In genomic region chr6:170158296-170159039, GRCh38 we compare ENCODE assay signal across 24 cellular contexts.
"Had no signal": no experiment of that assay in that cellular context is flagged by ENCODE, and none has a peak within 500 bp of the region (broad histone marks: within the 10 kb centered on the region; RNA-seq: fewer than 3 reads in every experiment).

No MANE protein-coding gene starts in this region.

- H2AFZ ChIP-seq: hepatocyte had no signal

- H3K4me3 ChIP-seq: colonic mucosa, dorsolateral prefrontal cortex, gastrocnemius medialis, hepatocyte, mucosa of descending colon, pancreas, psoas muscle, smooth muscle cell, tibial nerve had no signal

- H3K4me3 Mint-ChIP-seq: activated CD4-positive, alpha-beta T cell treated with anti-CD3 and anti-CD28 coated beads for 36 hours; activated CD8-positive, alpha-beta memory T cell treated with anti-CD3 and anti-CD28 coated beads, Interleukin-2, amount 10 ng/mL, durations not matched to agents 7 days and 5 days; activated CD8-positive, alpha-beta T cell treated with anti-CD3 and anti-CD28 coated beads, Interleukin-2, amount 10 ng/mL, durations not matched to agents 7 days and 5 days; nephron; T-helper 2 cell treated with Interferon-gamma antibody and Interleukin-4, amounts not matched to agents 5 μg/mL and 100 μg/mL, for 36 hours had no signal

- H3K4me2 ChIP-seq: hepatocyte, smooth muscle cell had no signal

- H3K36me3 Mint-ChIP-seq: activated CD8-positive, alpha-beta memory T cell treated with anti-CD3 and anti-CD28 coated beads, Interleukin-2, amount 10 ng/mL, durations not matched to agents 7 days and 5 days; activated naive CD4-positive, alpha-beta T cell treated with anti-CD3 and anti-CD28 coated beads, Interleukin-2, amount 50 U/mL, for 72 hours had no signal

- H3K9me3 Mint-ChIP-seq: activated naive CD4-positive, alpha-beta T cell treated with anti-CD3 and anti-CD28 coated beads, Interleukin-2, amount 50 U/mL, for 72 hours; activated T-helper 2 cell treated with anti-CD3 and anti-CD28 coated beads, Interferon-gamma antibody, Interleukin-2, Interleukin-4, amounts not matched to agents 10 μg/mL and 5 μg/mL and 100 μg/mL, durations not matched to agents 14 hours and 24 hours and 36 hours; nephron had no signal

- H3K27me3 ChIP-seq: colonic mucosa, dorsolateral prefrontal cortex, gastrocnemius medialis, hepatocyte, pancreas, tibial nerve had no signal

- ATAC-seq: activated CD4-positive, alpha-beta T cell treated with anti-CD3 and anti-CD28 coated beads for 36 hours; activated CD8-positive, alpha-beta memory T cell treated with anti-CD3 and anti-CD28 coated beads, Interleukin-2, amount 10 ng/mL, durations not matched to agents 7 days and 5 days; activated CD8-positive, alpha-beta T cell treated with anti-CD3 and anti-CD28 coated beads, Interleukin-2, amount 10 ng/mL, durations not matched to agents 7 days and 5 days; activated naive CD4-positive, alpha-beta T cell treated with anti-CD3 and anti-CD28 coated beads, Interleukin-2, amount 50 U/mL, for 72 hours; gastrocnemius medialis; left lobe of liver; mucosa of descending colon; pancreas; psoas muscle had no signal

- H3K27ac ChIP-seq: colonic mucosa, dorsolateral prefrontal cortex, gastrocnemius medialis, hepatocyte, pancreas, psoas muscle, tibial nerve had no signal

- H3K4me1 Mint-ChIP-seq: activated CD4-positive, alpha-beta T cell treated with anti-CD3 and anti-CD28 coated beads for 36 hours; activated CD8-positive, alpha-beta memory T cell treated with anti-CD3 and anti-CD28 coated beads, Interleukin-2, amount 10 ng/mL, durations not matched to agents 7 days and 5 days had no signal

- H3K9me3 ChIP-seq: colonic mucosa, gastrocnemius medialis, mucosa of descending colon, pancreas, psoas muscle, tibial nerve had no signal

- FAIRE-seq: pancreas had no signal

- H3K27me3 Mint-ChIP-seq: activated CD4-positive, alpha-beta T cell treated with anti-CD3 and anti-CD28 coated beads for 36 hours; activated CD8-positive, alpha-beta memory T cell treated with anti-CD3 and anti-CD28 coated beads, Interleukin-2, amount 10 ng/mL, durations not matched to agents 7 days and 5 days had no signal

- H3K79me2 ChIP-seq: hepatocyte had no signal

- H3K27ac Mint-ChIP-seq: activated CD4-positive, alpha-beta T cell treated with anti-CD3 and anti-CD28 coated beads for 36 hours; activated CD8-positive, alpha-beta memory T cell treated with anti-CD3 and anti-CD28 coated beads, Interleukin-2, amount 10 ng/mL, durations not matched to agents 7 days and 5 days; activated CD8-positive, alpha-beta T cell treated with anti-CD3 and anti-CD28 coated beads, Interleukin-2, amount 10 ng/mL, durations not matched to agents 7 days and 5 days; activated T-helper 2 cell treated with anti-CD3 and anti-CD28 coated beads, Interferon-gamma antibody, Interleukin-2, Interleukin-4, amounts not matched to agents 10 μg/mL and 5 μg/mL and 100 μg/mL, durations not matched to agents 14 hours and 24 hours and 36 hours; nephron; T-helper 2 cell treated with Interferon-gamma antibody and Interleukin-4, amounts not matched to agents 5 μg/mL and 100 μg/mL, for 36 hours had no signal

- H3K36me3 ChIP-seq: colonic mucosa, gastrocnemius medialis, pancreas, tibial nerve had no signal

- H3K4me1 ChIP-seq: colonic mucosa, pancreas had no signal

- DNase-seq: activated CD4-positive, alpha-beta T cell treated with anti-CD3 and anti-CD28 coated beads for 36 hours; activated CD4-positive, CD25-positive, alpha-beta regulatory T cell; activated CD8-positive, alpha-beta memory T cell treated with anti-CD3 and anti-CD28 coated beads, Interleukin-2, amount 10 ng/mL, durations not matched to agents 7 days and 5 days; activated CD8-positive, alpha-beta T cell treated with anti-CD3 and anti-CD28 coated beads, Interleukin-2, amount 10 ng/mL, durations not matched to agents 7 days and 5 days; activated T-cell treated with anti-CD3 and anti-CD28 coated beads, Interleukin-2, amount 50 U/mL, for 48 hours; colonic mucosa; effector memory CD4-positive, alpha-beta T cell; erythroblast; gastrocnemius medialis; stimulated activated CD4-positive, alpha-beta T cell treated with anti-CD3 and anti-CD28 coated beads, Interleukin-15, amount 100 ng/mL, for 24 hours; stimulated activated CD4-positive, alpha-beta T cell treated with anti-CD3 and anti-CD28 coated beads, Interleukin-2, amount 100 ng/mL, for 24 hours; stimulated activated naive CD4-positive, alpha-beta T cell had no signal
